In the genomic region with DNA sequence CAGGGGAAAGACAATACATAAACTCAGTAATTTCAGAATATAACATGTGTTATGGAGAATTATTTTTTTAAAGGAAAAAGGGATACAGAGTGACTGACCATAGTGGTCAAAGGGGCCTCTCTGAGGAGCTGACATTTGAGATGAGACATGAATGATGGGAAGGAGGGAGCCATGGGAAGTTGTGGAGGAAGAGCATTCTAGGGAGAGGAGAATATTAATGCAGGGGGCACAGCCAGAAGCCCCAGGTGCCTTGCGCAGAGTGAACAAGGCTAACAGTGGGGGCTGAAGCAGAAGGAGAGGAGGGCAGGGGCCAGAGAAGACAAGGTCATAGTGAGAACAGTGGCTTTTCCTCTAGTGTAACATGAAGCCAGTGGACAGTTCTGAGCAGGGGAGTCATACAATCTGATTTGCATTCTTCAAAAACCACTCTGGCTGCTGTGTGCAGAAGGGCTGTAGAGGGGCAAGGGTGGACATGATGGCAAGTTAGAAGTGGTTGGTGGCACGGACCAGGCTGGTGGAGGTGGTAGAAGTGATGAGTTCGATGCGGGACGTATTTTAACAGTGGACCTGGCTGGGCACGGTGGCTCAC, we compare ENCODE assay signal across 23 cellular contexts. TPM values are rescaled to one million over a fixed set of nuclear protein-coding genes. Genes with fewer than 3 reads are reported as not detected.
"Had no signal": no experiment of that assay in that cellular context is flagged by ENCODE, and none has a peak within 500 bp of the region (broad histone marks: within the 10 kb centered on the region; RNA-seq: fewer than 3 reads in every experiment).

No MANE protein-coding gene starts in this region.

- H3K4me1 ChIP-seq: ascending aorta, right atrium auricular region had no signal

- DNase-seq: activated B cell treated with CpG ODN at 0.5 μM for 24 hours; activated CD4-positive, alpha-beta T cell treated with anti-CD3 and anti-CD28 coated beads, Interleukin-2, amount 50 U/mL, for 1 hour; activated CD8-positive, alpha-beta memory T cell treated with anti-CD3 and anti-CD28 coated beads, Interleukin-2, amount 10 ng/mL, durations not matched to agents 7 days and 5 days; activated CD8-positive, alpha-beta T cell treated with anti-CD3 and anti-CD28 coated beads, Interleukin-2, amount 10 ng/mL, durations not matched to agents 7 days and 5 days; activated naive CD4-positive, alpha-beta T cell; activated T-cell treated with anti-CD3 and anti-CD28 coated beads, Interleukin-2, amount 50 U/mL, for 72 hours; dorsolateral prefrontal cortex; effector memory CD4-positive, alpha-beta T cell; naive thymus-derived CD4-positive, alpha-beta T cell; stimulated activated CD4-positive, alpha-beta T cell treated with anti-CD3 and anti-CD28 coated beads, Interleukin-15, amount 100 ng/mL, for 24 hours; stimulated activated CD4-positive, alpha-beta T cell treated with anti-CD3 and anti-CD28 coated beads, Interleukin-2, amount 100 ng/mL, for 24 hours; stimulated activated naive CD4-positive, alpha-beta T cell; T-helper 2 cell; tibial artery had no signal

- H3K27ac Mint-ChIP-seq: activated B cell treated with CpG ODN at 0.5 μM for 24 hours; activated CD8-positive, alpha-beta memory T cell treated with anti-CD3 and anti-CD28 coated beads, Interleukin-2, amount 10 ng/mL, durations not matched to agents 7 days and 5 days; activated CD8-positive, alpha-beta T cell treated with anti-CD3 and anti-CD28 coated beads, Interleukin-2, amount 10 ng/mL, durations not matched to agents 7 days and 5 days; activated naive CD4-positive, alpha-beta T cell treated with anti-CD3 and anti-CD28 coated beads, Interleukin-2, amount 50 U/mL, for 72 hours; activated T-cell treated with anti-CD3 and anti-CD28 coated beads, Interleukin-2, amount 50 U/mL, for 72 hours had no signal

- H3K36me3 ChIP-seq: ascending aorta, cardiac muscle cell, right atrium auricular region, suprapubic skin, tibial artery had no signal

- H3K9me3 Mint-ChIP-seq: mesothelial cell of epicardium had no signal

- H3K4me3 Mint-ChIP-seq: activated B cell treated with CpG ODN at 0.5 μM for 24 hours; activated CD8-positive, alpha-beta memory T cell treated with anti-CD3 and anti-CD28 coated beads, Interleukin-2, amount 10 ng/mL, durations not matched to agents 7 days and 5 days; activated CD8-positive, alpha-beta T cell treated with anti-CD3 and anti-CD28 coated beads, Interleukin-2, amount 10 ng/mL, durations not matched to agents 7 days and 5 days; activated T-cell treated with anti-CD3 and anti-CD28 coated beads, Interleukin-2, amount 50 U/mL, for 72 hours; brain; mesothelial cell of epicardium; naive thymus-derived CD4-positive, alpha-beta T cell had no signal

- H3K36me3 Mint-ChIP-seq: activated CD8-positive, alpha-beta memory T cell treated with anti-CD3 and anti-CD28 coated beads, Interleukin-2, amount 10 ng/mL, durations not matched to agents 7 days and 5 days; activated naive CD4-positive, alpha-beta T cell treated with anti-CD3 and anti-CD28 coated beads, Interleukin-2, amount 50 U/mL, for 72 hours; brain; mesothelial cell of epicardium had no signal

- H3K9me3 ChIP-seq: ascending aorta, right atrium auricular region, suprapubic skin, tibial artery had no signal

- ATAC-seq: activated CD8-positive, alpha-beta memory T cell treated with anti-CD3 and anti-CD28 coated beads, Interleukin-2, amount 10 ng/mL, durations not matched to agents 7 days and 5 days; activated CD8-positive, alpha-beta T cell treated with anti-CD3 and anti-CD28 coated beads, Interleukin-2, amount 10 ng/mL, durations not matched to agents 7 days and 5 days; activated naive CD4-positive, alpha-beta T cell treated with anti-CD3 and anti-CD28 coated beads, Interleukin-2, amount 50 U/mL, for 72 hours; activated T-cell treated with anti-CD3 and anti-CD28 coated beads, Interleukin-2, amount 50 U/mL, for 72 hours; naive thymus-derived CD4-positive, alpha-beta T cell had no signal

- H3K27ac ChIP-seq: ascending aorta, cardiac muscle cell, coronary artery, right atrium auricular region, suprapubic skin, tibial artery had no signal

- H3K4me3 ChIP-seq: ascending aorta, cardiac muscle cell, coronary artery, dorsolateral prefrontal cortex, right atrium auricular region, suprapubic skin, tibial artery had no signal

- H3K4me1 Mint-ChIP-seq: activated B cell treated with CpG ODN at 0.5 μM for 24 hours; activated CD8-positive, alpha-beta memory T cell treated with anti-CD3 and anti-CD28 coated beads, Interleukin-2, amount 10 ng/mL, durations not matched to agents 7 days and 5 days had no signal

RNA-seq across cellular contexts. Expression of gene IFNLR1, which starts 28.2 kb away (rescaled TPM):
- total RNA-seq: pulmonary artery endothelial cell had no signal
